Comparison of ENCODE assay signal across 12 cellular contexts in genomic region chr1:24805534-24806301, GRCh38.
DNase-seq lines count a peak whose midpoint lies in the region; ATAC-seq and TF ChIP-seq lines count a peak whose summit lies in the region.
"Had no signal": no experiment of that assay in that cellular context is flagged by ENCODE, and none has a peak within 500 bp of the region (broad histone marks: within the 10 kb centered on the region; RNA-seq: fewer than 3 reads in every experiment).

No MANE protein-coding gene starts in this region.

- DNase-seq in GM04503 (ENCODE audit: low read depth) (peak; percentile 40), SK-N-SH (no peak), fibroblast of the conjunctiva (ENCODE audit: low read depth) (peak; percentile 28), sigmoid colon (no peak), NCI-H446 (lab: John Stamatoyannopoulos, UW) (no peak), GF-D8 (lab: John Stamatoyannopoulos, UW) (no peak)
- DNase-seq: activated CD4-positive, alpha-beta T cell treated with anti-CD3 and anti-CD28 coated beads, Interleukin-2, amount 10 ng/mL, durations not matched to agents 7 days and 5 days; NCI-H1105; OCI-M1 had no signal

- H3K4me3 ChIP-seq in SK-N-SH (ENCODE audit: low read depth in 2 of 2, low read length in 1 of 2) (no peak overlapping the region), sigmoid colon (no peak overlapping the region)

- TF ChIP-seq RAD21 in SK-N-SH (IDR thresholded peaks at IDR 0.05; ENCODE audit: low read length) = no peak

- ATAC-seq in GM18868 (IDR thresholded peaks at IDR 0.05; ENCODE audit: unreplicated experiment) = no peak
- ATAC-seq in activated T-helper 17 cell treated with anti-CD3 and anti-CD28 coated beads, Interleukin-2, amount 50 U/mL, for 72 hours (replicated peaks) = no peak

- no peak overlapping the region for H3K27ac Mint-ChIP-seq in activated T-helper 17 cell treated with anti-CD3 and anti-CD28 coated beads, Interleukin-2, amount 50 U/mL, for 72 hours
- H3K27ac Mint-ChIP-seq: activated CD4-positive, alpha-beta T cell treated with anti-CD3 and anti-CD28 coated beads, Interleukin-2, amount 10 ng/mL, durations not matched to agents 7 days and 5 days; brain had no signal

- CTCF ChIA-PET in SK-N-SH (lab: Yijun Ruan, JAX) = interaction anchor here (0.5 to 3.3 kb wide), 4 partner anchors 13 to 117 kb away, joined by 3 to 11 read pairs (median 4); no protein-coding TSS in a partner anchor

- TF ChIP-seq POLR2A in sigmoid colon (IDR thresholded peaks at IDR 0.05) = no peak

- peaks cover 2 to 26% of the 10 kb centered on the region in 2 experiments for H3K36me3 ChIP-seq in SK-N-SH (replicated peaks in 1 of 2; ENCODE audit: control insufficient read depth in 1 of 2, insufficient read depth in 2 of 2, low read length in 1 of 2)
- H3K36me3 ChIP-seq in sigmoid colon = no peaks in the 10 kb centered on the region

- no peak for TF ChIP-seq CTCF in SK-N-SH (IDR thresholded peaks at IDR 0.05)
- TF ChIP-seq CTCF in sigmoid colon (IDR thresholded peaks at IDR 0.05) = no peak

- H3K27me3 Mint-ChIP-seq in activated T-helper 17 cell treated with anti-CD3 and anti-CD28 coated beads, Interleukin-2, amount 50 U/mL, for 72 hours = no peaks in the 10 kb centered on the region
- H3K27me3 Mint-ChIP-seq: activated CD4-positive, alpha-beta T cell treated with anti-CD3 and anti-CD28 coated beads, Interleukin-2, amount 10 ng/mL, durations not matched to agents 7 days and 5 days; brain had no signal

- peaks cover 51% of the 10 kb centered on the region for H4K20me1 ChIP-seq in SK-N-SH (ENCODE audit: insufficient read depth)

- H3K9ac ChIP-seq in SK-N-SH = no peak overlapping the region

- H3K9me3 Mint-ChIP-seq in activated T-helper 17 cell treated with anti-CD3 and anti-CD28 coated beads, Interleukin-2, amount 50 U/mL, for 72 hours = no peaks in the 10 kb centered on the region
- H3K9me3 Mint-ChIP-seq: activated CD4-positive, alpha-beta T cell treated with anti-CD3 and anti-CD28 coated beads, Interleukin-2, amount 10 ng/mL, durations not matched to agents 7 days and 5 days had no signal

- TF ChIP-seq EP300 in SK-N-SH (IDR thresholded peaks at IDR 0.05; ENCODE audit: borderline replicate concordance in 1 of 2, low read depth in 1 of 2, low read length in 1 of 2) (no peak), sigmoid colon (IDR thresholded peaks at IDR 0.05) (no peak)

- H2AFZ ChIP-seq in SK-N-SH (ENCODE audit: low read depth) = no peak overlapping the region

- POLR2A ChIA-PET in SK-N-SH (lab: Yijun Ruan, JAX) = no interaction called here

- peaks cover 31% of the 10 kb centered on the region for H3F3A ChIP-seq in SK-N-SH (replicated peaks; ENCODE audit: insufficient read depth)

- H3K4me3 Mint-ChIP-seq in activated T-helper 17 cell treated with anti-CD3 and anti-CD28 coated beads, Interleukin-2, amount 50 U/mL, for 72 hours = no peak overlapping the region
- H3K4me3 Mint-ChIP-seq: activated CD4-positive, alpha-beta T cell treated with anti-CD3 and anti-CD28 coated beads, Interleukin-2, amount 10 ng/mL, durations not matched to agents 7 days and 5 days; brain had no signal

- no peak overlapping the region; the same call in 1 of the 2 replicates for H3K4me2 ChIP-seq in SK-N-SH

- H3K4me1 ChIP-seq in SK-N-SH (ENCODE audit: control insufficient read depth in 1 of 2, insufficient read depth in 2 of 2, low read depth in 1 of 2, low read length in 1 of 2) (peaks cover 16 to 45% of the 10 kb centered on the region in 2 experiments; a peak in 3 of 4 replicates), sigmoid colon (peaks cover 0 to 50% (median 39%) of the 10 kb centered on the region in 4 donors)

- 75% methylated on average over 5 of the region's 5 CpGs for WGBS in SK-N-SH (ENCODE audit: low lambda C conversion rate)
- 84 to 87% methylated on average over 5 of the region's 5 CpGs for WGBS in sigmoid colon, 2 donors

- peaks cover 96% of the 10 kb centered on the region for H3K79me2 ChIP-seq in SK-N-SH (ENCODE audit: insufficient read depth)

- no peaks in the 10 kb centered on the region for H3K9me2 ChIP-seq in SK-N-SH

- H3K27ac ChIP-seq in SK-N-SH (ENCODE audit: low read depth in 2 of 2, low read length in 1 of 2) (peak overlapping the region; percentile 34 to 40; a peak in 2 of 4 replicates), sigmoid colon (peak overlapping the region in 3 of 4 donors; percentile 29 to 43 (median 32))

- H3K27me3 ChIP-seq in SK-N-SH (ENCODE audit: insufficient read depth) = no peaks in the 10 kb centered on the region
- no peaks in the 10 kb centered on the region for H3K27me3 ChIP-seq in sigmoid colon

- H3K9me3 ChIP-seq in SK-N-SH = no peaks in the 10 kb centered on the region
- H3K9me3 ChIP-seq in sigmoid colon = no peaks in the 10 kb centered on the region

- intact Hi-C loops in sigmoid colon (cut with DNase I) = no loop called here

- no peaks in the 10 kb centered on the region for H3K36me3 Mint-ChIP-seq in activated T-helper 17 cell treated with anti-CD3 and anti-CD28 coated beads, Interleukin-2, amount 50 U/mL, for 72 hours (ENCODE audit: low read depth)

- H3K4me1 Mint-ChIP-seq in activated T-helper 17 cell treated with anti-CD3 and anti-CD28 coated beads, Interleukin-2, amount 50 U/mL, for 72 hours = no peaks in the 10 kb centered on the region
- H3K4me1 Mint-ChIP-seq: activated CD4-positive, alpha-beta T cell treated with anti-CD3 and anti-CD28 coated beads, Interleukin-2, amount 10 ng/mL, durations not matched to agents 7 days and 5 days had no signal

TF ChIP-seq in SK-N-SH, 30 proteins besides CTCF, POLR2A, EP300 and RAD21:
- peak; percentile 22; the same call in 1 of the 2 replicates for TF ChIP-seq JUND (IDR thresholded peaks at IDR 0.05)
- TF ChIP-seq ELF1 (IDR thresholded peaks at IDR 0.05) = no peak
- no peak for TF ChIP-seq POLR2AphosphoS5 (IDR thresholded peaks at IDR 0.05; ENCODE audit: low read depth, low read length)
- no peak for TF ChIP-seq YY1 (IDR thresholded peaks at IDR 0.05; ENCODE audit: low read depth)
- peak; percentile 50; the same call in 1 of the 2 replicates for TF ChIP-seq FOSL2 (IDR thresholded peaks at IDR 0.05; ENCODE audit: borderline replicate concordance, low read depth)
- TF ChIP-seq IRF3 (IDR thresholded peaks at IDR 0.05; ENCODE audit: low read depth, low read length) = no peak

Comparison
In these comparisons a context has a peak if more than half of its experiments do, and no peak if none do; other contexts are left out.
1. DNase-seq: peak in GM04503 (single experiment) and fibroblast of the conjunctiva (single experiment); none in SK-N-SH (single experiment), sigmoid colon (single experiment), NCI-H446 (0 of 2) and GF-D8 (single experiment).